ENCODE assay signal across 15 cellular contexts in genomic region chr13:100664171-100664900, GRCh38. TPM values are rescaled to one million over a fixed set of nuclear protein-coding genes. Genes with fewer than 3 reads are reported as not detected.
DNase-seq lines count a peak whose midpoint lies in the region; ATAC-seq and TF ChIP-seq lines count a peak whose summit lies in the region.
"Had no signal": no experiment of that assay in that cellular context is flagged by ENCODE, and none has a peak within 500 bp of the region (broad histone marks: within the 10 kb centered on the region; RNA-seq: fewer than 3 reads in every experiment).

No MANE protein-coding gene starts in this region.

- H3K36me3 ChIP-seq in endodermal cell (ENCODE audit: control insufficient read depth, insufficient read depth, low read length) = peaks cover 69% of the 10 kb centered on the region

- peak overlapping the region; percentile 64 for H3K27ac Mint-ChIP-seq in endodermal cell
- H3K27ac Mint-ChIP-seq: CD8-positive, alpha-beta T cell had no signal

- no peaks in the 10 kb centered on the region for H3K9me3 Mint-ChIP-seq in endodermal cell
- H3K9me3 Mint-ChIP-seq: CD14-positive monocyte; CD8-positive, alpha-beta T cell had no signal

- no peak overlapping the region for H3K9ac ChIP-seq in endodermal cell (ENCODE audit: extremely low read depth, low read length, poor library complexity, severe bottlenecking)
- H3K9ac ChIP-seq: BLaER1 had no signal

- 92 to 97% methylated on average over 5 to 10 of the region's 10 CpGs for WGBS in endodermal cell (ENCODE audit: insufficient coverage in 1 of 2, insufficient read length in 1 of 2), 2 experiments

- H3K9me3 ChIP-seq in endodermal cell (ENCODE audit: control insufficient read depth, low read length) = no peaks in the 10 kb centered on the region
- H3K9me3 ChIP-seq: BLaER1 had no signal

- no peak for ATAC-seq in GM19397 (IDR thresholded peaks at IDR 0.05; ENCODE audit: unreplicated experiment)
- ATAC-seq in stimulated activated naive CD8-positive, alpha-beta T cell treated with anti-CD3 and anti-CD28 coated beads, Interleukin-15, Interleukin-2, amounts not matched to agents 100 U/mL and 50 U/mL, for 24 hours = no peak
- ATAC-seq: CD8-positive, alpha-beta T cell had no signal

- H3K4me3 Mint-ChIP-seq in endodermal cell = no peak overlapping the region
- H3K4me3 Mint-ChIP-seq: CD14-positive monocyte; CD8-positive, alpha-beta T cell had no signal

- no peak overlapping the region for H3K4me3 ChIP-seq in endodermal cell (ENCODE audit: low read length)
- H3K4me3 ChIP-seq: BLaER1 had no signal

- peaks cover 85% of the 10 kb centered on the region for H3K36me3 Mint-ChIP-seq in endodermal cell (ENCODE audit: low read depth)

- no peak for TF ChIP-seq CTCF in endodermal cell (conservative IDR thresholded peaks at IDR 0.05)

- no peaks in the 10 kb centered on the region for H3K4me1 ChIP-seq in endodermal cell (ENCODE audit: control insufficient read depth, insufficient read depth, low read length)

- H3K27me3 ChIP-seq in endodermal cell (ENCODE audit: control insufficient read depth, insufficient read depth, low read length, poor library complexity, severe bottlenecking) = no peaks in the 10 kb centered on the region
- H3K27me3 ChIP-seq: BLaER1 had no signal

- H3K27ac ChIP-seq in endodermal cell (ENCODE audit: low read depth, low read length) (no peak overlapping the region), substantia nigra (ENCODE audit: low read depth, low read length, poor library complexity, severe bottlenecking) (peak overlapping the region; percentile 99)
- H3K27ac ChIP-seq: BLaER1 had no signal

- H3K27me3 Mint-ChIP-seq in endodermal cell (ENCODE audit: insufficient read depth) = no peaks in the 10 kb centered on the region

- DNase-seq in activated CD8-positive, alpha-beta memory T cell treated with anti-CD3 and anti-CD28 coated beads for 24 hours = peak; percentile 32
- DNase-seq in activated CD8-positive, alpha-beta memory T cell treated with anti-CD3 and anti-CD28 coated beads, Interleukin-2, amount 50 U/mL, for 4 hours = no peak
- no peak for DNase-seq in endodermal cell
- no peak for DNase-seq in substantia nigra (lab: John Stamatoyannopoulos, UW)
- DNase-seq in NK-92 treated with Interleukin-12 subunit alpha and Interleukin-12 subunit beta, amount 100 ng/mL, for 24 hours (lab: John Stamatoyannopoulos, UW) = no peak
- no peak for DNase-seq in stimulated activated naive CD8-positive, alpha-beta T cell treated with anti-CD3 and anti-CD28 coated beads, Interleukin-15, Interleukin-2, amounts not matched to agents 100 U/mL and 50 U/mL, for 24 hours
- DNase-seq: 8988T, Calu3, DMS79 treated with DMSO at 0.1 percent for 48 hours, GF-D8, HCEC 1CT had no signal

- H3K4me1 Mint-ChIP-seq in endodermal cell = peaks cover 10% of the 10 kb centered on the region
- H3K4me1 Mint-ChIP-seq: CD14-positive monocyte had no signal

RNA-seq across cellular contexts. Expression of gene TMTC4, which starts 10.3 kb away (rescaled TPM):
- 10 to 100 TPM; 29.8 to 40.0 TPM for total RNA-seq in endodermal cell
- polyA plus RNA-seq in endodermal cell (2013, experiment 1 of 2) = 59.3 TPM
- polyA plus RNA-seq in endodermal cell (2013, experiment 2 of 2) = 55.8 TPM
